In the genomic region with DNA sequence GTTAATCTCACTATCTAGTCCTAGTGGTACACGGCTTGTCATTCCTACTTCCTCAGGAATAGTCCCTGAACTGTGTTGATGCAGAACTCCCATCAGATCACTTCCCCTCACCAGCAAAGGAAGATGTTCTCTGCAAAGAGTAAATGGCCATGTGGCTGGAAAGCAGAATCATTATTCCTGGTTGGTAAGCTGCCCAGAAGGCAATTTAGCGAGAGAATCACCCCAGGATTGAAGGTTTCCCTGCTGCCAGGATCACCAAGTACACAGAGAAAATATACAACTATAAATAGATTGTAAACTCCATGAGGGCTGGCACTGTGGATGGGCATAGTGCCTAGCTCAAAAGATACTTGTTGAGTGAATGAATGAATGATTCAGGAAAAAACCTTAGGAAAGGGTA, we compare ENCODE assay signal across 13 cellular contexts.
DNase-seq lines count a peak whose midpoint lies in the region; ATAC-seq and TF ChIP-seq lines count a peak whose summit lies in the region.
"Had no signal": no experiment of that assay in that cellular context is flagged by ENCODE, and none has a peak within 500 bp of the region (broad histone marks: within the 10 kb centered on the region; RNA-seq: fewer than 3 reads in every experiment).

No MANE protein-coding gene starts in this region.

- H3K9me3 ChIP-seq in right atrium auricular region: no peaks in the 10 kb centered on the region
- H3K9me3 ChIP-seq: Caco-2 had no signal

- no peak overlapping the region for H3K27ac ChIP-seq in right atrium auricular region
- H3K27ac ChIP-seq: BLaER1 had no signal

- DNase-seq in NCI-H2171 treated with DMSO at 0.1 percent for 48 hours (lab: John Stamatoyannopoulos, UW) (peak; percentile 36), NCI-H2171 (lab: John Stamatoyannopoulos, UW) (no peak), astrocyte of the cerebellum (ENCODE audit: low read depth) (peak; percentile 22), glutamatergic neuron (no peak), right atrium auricular region (ENCODE audit: low spot score) (no peak)
- DNase-seq in activated CD4-positive, CD25-positive, alpha-beta regulatory T cell treated with anti-CD3 and anti-CD28 coated beads, Interleukin-2, amount 50 U/mL, for 72 hours: no peak
- DNase-seq: 8988T; AML-193; Caco-2; CD8-positive, alpha-beta memory T cell had no signal

- peaks cover 11% of the 10 kb centered on the region for H3K27me3 Mint-ChIP-seq in glutamatergic neuron (ENCODE audit: unreplicated experiment)
- H3K27me3 Mint-ChIP-seq: CD8-positive, alpha-beta memory T cell had no signal

- peaks cover 77% of the 10 kb centered on the region for H3K4me1 Mint-ChIP-seq in glutamatergic neuron (ENCODE audit: low read depth, unreplicated experiment)
- H3K4me1 Mint-ChIP-seq: CD8-positive, alpha-beta memory T cell had no signal

- H3K4me3 Mint-ChIP-seq in glutamatergic neuron (ENCODE audit: unreplicated experiment): peak overlapping the region; percentile 55
- H3K4me3 Mint-ChIP-seq: CD8-positive, alpha-beta memory T cell had no signal

- peaks cover 30% of the 10 kb centered on the region for H3K9me3 Mint-ChIP-seq in glutamatergic neuron (ENCODE audit: unreplicated experiment)

- TF ChIP-seq CTCF in astrocyte of the cerebellum (IDR thresholded peaks at IDR 0.05; ENCODE audit: low read depth, low read length, missing control alignments): no peak
- TF ChIP-seq CTCF in glutamatergic neuron (IDR thresholded peaks at IDR 0.05; ENCODE audit: partially characterized antibody, unreplicated experiment): no peak
- TF ChIP-seq CTCF in right atrium auricular region (IDR thresholded peaks at IDR 0.05): no peak

- in situ Hi-C loops in astrocyte of the cerebellum (cut with HindIII; ENCODE audit: low sequenced_read_pairs): no loop called here

- H3K4me3 ChIP-seq in astrocyte of the cerebellum (ENCODE audit: low read depth, low read length) (no peak overlapping the region), right atrium auricular region (no peak overlapping the region)
- H3K4me3 ChIP-seq: BLaER1, GM12878 had no signal

- ATAC-seq in HG03108 (IDR thresholded peaks at IDR 0.05; ENCODE audit: unreplicated experiment): no peak
- ATAC-seq: GM12878 had no signal

- H3K36me3 Mint-ChIP-seq in glutamatergic neuron (ENCODE audit: unreplicated experiment): peaks cover 9% of the 10 kb centered on the region
- H3K36me3 Mint-ChIP-seq: CD8-positive, alpha-beta memory T cell had no signal

- no peaks in the 10 kb centered on the region for H3K4me1 ChIP-seq in right atrium auricular region
- H3K4me1 ChIP-seq: BLaER1, Caco-2 had no signal

- peak overlapping the region; percentile 60 for H3K27ac Mint-ChIP-seq in glutamatergic neuron (ENCODE audit: unreplicated experiment)
- H3K27ac Mint-ChIP-seq: CD8-positive, alpha-beta memory T cell had no signal

- H3K27me3 ChIP-seq in right atrium auricular region: no peaks in the 10 kb centered on the region
- H3K27me3 ChIP-seq: BLaER1 had no signal

- H3K36me3 ChIP-seq in right atrium auricular region: no peaks in the 10 kb centered on the region
- H3K36me3 ChIP-seq: BLaER1 had no signal

Comparison
In these comparisons a context has a peak if more than half of its experiments do, and no peak if none do; other contexts are left out.
1. DNase-seq: peak in NCI-H2171 treated with DMSO at 0.1 percent for 48 hours (single experiment) and astrocyte of the cerebellum (single experiment); none in NCI-H2171 (single experiment), glutamatergic neuron (single experiment), right atrium auricular region (single experiment) and activated CD4-positive, CD25-positive, alpha-beta regulatory T cell treated with anti-CD3 and anti-CD28 coated beads, Interleukin-2, amount 50 U/mL, for 72 hours (single experiment).